8 cellular contexts compared by ENCODE assay signal in the genomic region with DNA sequence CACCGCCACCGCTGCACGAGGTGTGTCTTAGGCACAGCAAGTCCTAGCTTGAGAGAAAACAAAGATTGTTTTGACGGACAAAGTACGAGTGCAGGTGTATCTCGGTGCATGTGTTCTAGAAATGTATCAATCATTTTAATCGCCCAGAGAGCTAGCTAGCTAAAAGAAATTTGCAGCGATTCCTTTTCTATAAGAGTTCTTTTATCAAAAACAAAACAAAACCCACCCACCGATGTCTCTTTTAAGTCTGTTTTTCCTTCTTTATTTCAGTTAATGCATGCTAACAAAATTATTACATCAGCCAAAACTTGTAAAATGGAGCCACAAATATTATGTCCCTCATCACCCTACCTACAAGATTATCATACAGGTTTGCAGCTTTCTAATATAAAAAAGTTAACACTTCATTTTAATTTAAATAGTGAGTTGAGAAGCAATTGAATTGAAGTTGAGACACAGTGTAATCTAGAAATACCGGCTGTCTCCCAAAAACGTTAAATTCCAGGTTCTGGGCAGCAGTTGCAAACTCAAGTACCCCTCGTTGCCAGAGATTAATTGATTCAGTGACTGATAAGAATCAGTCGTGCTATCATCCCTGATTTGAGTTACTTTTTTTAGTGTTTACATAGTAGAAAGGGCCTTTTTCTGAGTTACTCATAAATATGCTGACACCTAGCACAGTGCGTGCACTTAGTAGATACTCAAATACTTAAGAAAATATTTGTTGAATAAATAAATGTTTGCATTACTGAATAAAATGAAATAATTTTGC. TPM values are rescaled to one million over a fixed set of nuclear protein-coding genes. Genes with fewer than 3 reads are reported as not detected.
DNase-seq lines count a peak whose midpoint lies in the region; ATAC-seq and TF ChIP-seq lines count a peak whose summit lies in the region.

No MANE protein-coding gene starts in this region.

- no peaks in the 10 kb centered on the region for H3K9me3 Mint-ChIP-seq in activated T-helper 17 cell treated with anti-CD3 and anti-CD28 coated beads, Interleukin-2, amount 50 U/mL, for 72 hours
- no peaks in the 10 kb centered on the region for H3K9me3 Mint-ChIP-seq in type B pancreatic cell

- H3K27ac ChIP-seq in AG04450 (ENCODE audit: low read depth, low read length), result no peak overlapping the region

- CTCF ChIA-PET in AG04450 (lab: Charles Lee), result interaction anchor here (0.8 kb wide), 2 partner anchors 53 to 57 kb away, joined by 4 to 5 read pairs; a partner anchor contains a TSS

- H3K4me1 Mint-ChIP-seq in activated T-helper 17 cell treated with anti-CD3 and anti-CD28 coated beads, Interleukin-2, amount 50 U/mL, for 72 hours, result no peaks in the 10 kb centered on the region
- peaks cover 14% of the 10 kb centered on the region for H3K4me1 Mint-ChIP-seq in type B pancreatic cell (ENCODE audit: unreplicated experiment)

- no peaks in the 10 kb centered on the region for H3K9me3 ChIP-seq in AG04450 (ENCODE audit: control insufficient read depth, insufficient read depth, low read length)

- no peaks in the 10 kb centered on the region for H3K36me3 Mint-ChIP-seq in activated T-helper 17 cell treated with anti-CD3 and anti-CD28 coated beads, Interleukin-2, amount 50 U/mL, for 72 hours (ENCODE audit: low read depth)
- no peaks in the 10 kb centered on the region for H3K36me3 Mint-ChIP-seq in type B pancreatic cell

- ATAC-seq in GM21717 (IDR thresholded peaks at IDR 0.05; ENCODE audit: unreplicated experiment), result peak; percentile 14
- no peak for ATAC-seq in activated T-helper 17 cell treated with anti-CD3 and anti-CD28 coated beads, Interleukin-2, amount 50 U/mL, for 72 hours (replicated peaks)
- ATAC-seq in left lobe of liver, result peak; percentile 16

- H3K27me3 ChIP-seq in AG04450 (ENCODE audit: control insufficient read depth, insufficient read depth, low read length), result no peaks in the 10 kb centered on the region

- peaks cover 7% of the 10 kb centered on the region for H3K27me3 Mint-ChIP-seq in activated T-helper 17 cell treated with anti-CD3 and anti-CD28 coated beads, Interleukin-2, amount 50 U/mL, for 72 hours
- H3K27me3 Mint-ChIP-seq in type B pancreatic cell, result peaks cover 11% of the 10 kb centered on the region

- TF ChIP-seq CTCF in AG04450 (IDR thresholded peaks at IDR 0.05; ENCODE audit: low read depth, low read length) (no peak), type B pancreatic cell (conservative IDR thresholded peaks at IDR 0.05) (no peak)

- peak overlapping the region; percentile 91 for H3K4me3 Mint-ChIP-seq in activated T-helper 17 cell treated with anti-CD3 and anti-CD28 coated beads, Interleukin-2, amount 50 U/mL, for 72 hours
- H3K4me3 Mint-ChIP-seq in type B pancreatic cell, result peak overlapping the region; percentile 98

- peak overlapping the region; percentile 79 for H3K4me3 ChIP-seq in AG04450 (ENCODE audit: low read depth, low read length)

- peak overlapping the region; percentile 85 for H3K27ac Mint-ChIP-seq in activated T-helper 17 cell treated with anti-CD3 and anti-CD28 coated beads, Interleukin-2, amount 50 U/mL, for 72 hours
- peak overlapping the region; percentile 99 for H3K27ac Mint-ChIP-seq in type B pancreatic cell

- POLR2A ChIA-PET in AG04450 (lab: Yijun Ruan, JAX), result interaction anchor here (0.6 to 1.0 kb wide), 2 partner anchors 23 to 36 kb away, joined by 3 read pairs; no protein-coding TSS in a partner anchor

- DNase-seq in AG04450 (ENCODE audit: low read depth, low spot score) (no peak), left lobe of liver (ENCODE audit: low spot score) (no peak), type B pancreatic cell (ENCODE audit: extremely low spot score, unreplicated experiment) (no peak), Kasumi-1 (lab: John Stamatoyannopoulos, UW) (no peak), anterior cingulate cortex (lab: John Stamatoyannopoulos, UW) (no peak), NCI-H1930 (lab: John Stamatoyannopoulos, UW) (no peak)

RNA-seq across cellular contexts. Expression of a gene that starts 1.5 kb away (rescaled TPM):
- polyA plus RNA-seq in AG04450 (2011; rRNA removed), result 4.7 and 5.7 TPM in 2 replicates
- 11.0 and 14.2 TPM in 2 replicates for polyA minus RNA-seq in AG04450 (2011; rRNA and poly(A)+ RNA removed)
- 1 to 10 TPM; 1.4 to 2.3 TPM for total RNA-seq in activated T-helper 17 cell treated with anti-CD3 and anti-CD28 coated beads, Interleukin-2, amount 50 U/mL, for 72 hours
- total RNA-seq in left lobe of liver (4.8 TPM), type B pancreatic cell (ENCODE audit: low replicate concordance) (9.4 and 10.3 TPM in 2 replicates)

RNA-seq across cellular contexts. Expression of a gene that starts 57.2 kb away (rescaled TPM):
- 28.0 and 31.2 TPM in 2 replicates for polyA plus RNA-seq in AG04450 (2011; rRNA removed)
- 11.4 and 15.4 TPM in 2 replicates for polyA minus RNA-seq in AG04450 (2011; rRNA and poly(A)+ RNA removed)
- total RNA-seq in activated T-helper 17 cell treated with anti-CD3 and anti-CD28 coated beads, Interleukin-2, amount 50 U/mL, for 72 hours, result 10 to 100 TPM; 16.9 to 19.1 TPM
- 8.2 TPM for total RNA-seq in left lobe of liver
- 24.9 and 31.2 TPM in 2 replicates for total RNA-seq in type B pancreatic cell (ENCODE audit: low replicate concordance)
